ENCODE assay signal across 3 cellular contexts in genomic region chr3:124138148-124138547, GRCh38.
"Had no signal": no experiment of that assay in that cellular context is flagged by ENCODE, and none has a peak within 500 bp of the region (broad histone marks: within the 10 kb centered on the region; RNA-seq: fewer than 3 reads in every experiment).

No MANE protein-coding gene starts in this region.

- H3K4me3 ChIP-seq: GM12878 had no signal

- ATAC-seq: GM12878 had no signal

- DNase-seq: GDM1, GF-D8 had no signal
